Comparison of ENCODE assay signal across 10 cellular contexts in genomic region chr2:168156661-168157060, GRCh38.
DNase-seq lines count a peak whose midpoint lies in the region; ATAC-seq and TF ChIP-seq lines count a peak whose summit lies in the region.
"Had no signal": no experiment of that assay in that cellular context is flagged by ENCODE, and none has a peak within 500 bp of the region (broad histone marks: within the 10 kb centered on the region; RNA-seq: fewer than 3 reads in every experiment).

No MANE protein-coding gene starts in this region.

- no peaks in the 10 kb centered on the region for H3F3A ChIP-seq in GM23248 (ENCODE audit: insufficient read depth)

- peak; percentile 49 for ATAC-seq in activated naive CD8-positive, alpha-beta T cell treated with anti-CD3 and anti-CD28 coated beads, Interleukin-2, amount 50 U/mL, for 24 hours
- peak; percentile 84 for ATAC-seq in left ventricle myocardium superior

- CTCF ChIA-PET in A673 (lab: Charles Lee): no interaction called here
- CTCF ChIA-PET in OCI-LY7 (lab: Charles Lee; ENCODE audit: unreplicated experiment): no interaction called here

- H3K9me3 ChIP-seq in A673 (ENCODE audit: low read depth, low read length, poor library complexity, severe bottlenecking) (no peaks in the 10 kb centered on the region), GM23248 (ENCODE audit: low read depth) (no peaks in the 10 kb centered on the region), OCI-LY7 (ENCODE audit: low read length) (no peaks in the 10 kb centered on the region), stomach (no peaks in the 10 kb centered on the region)

- H3K9ac ChIP-seq in GM23248: no peak overlapping the region

- in situ Hi-C loops in GM23248 (cut with MboI): no loop called here

- H3K4me2 ChIP-seq in GM23248 (ENCODE audit: unreplicated experiment): peak overlapping the region; percentile 32
- H3K4me2 ChIP-seq in OCI-LY7 (ENCODE audit: low read length): no peak overlapping the region

- 0 out of 2 replicates have a peak, but pooled peaks cover 3% of the 10 kb centered on the region for H4K20me1 ChIP-seq in GM23248 (ENCODE audit: insufficient read depth)
- no peaks in the 10 kb centered on the region for H4K20me1 ChIP-seq in OCI-LY7 (ENCODE audit: insufficient read depth, low read length)

- H3K4me1 ChIP-seq in A673 (ENCODE audit: insufficient read depth, low read length, poor library complexity, severe bottlenecking) (peaks cover 54% of the 10 kb centered on the region), GM23248 (ENCODE audit: insufficient read depth) (peaks cover 9% of the 10 kb centered on the region), OCI-LY7 (ENCODE audit: insufficient read depth, low read length, poor library complexity, severe bottlenecking) (no peaks in the 10 kb centered on the region), stomach (peaks cover 0 to 25% (median 6%) of the 10 kb centered on the region in 4 donors)

- POLR2A ChIA-PET in A673 (lab: Charles Lee; ENCODE audit: low non-redundant PET): interaction anchor here (0.6 kb wide), 1 partner anchor 132 kb away, joined by 3 read pairs; no protein-coding TSS in a partner anchor
- POLR2A ChIA-PET in OCI-LY7 (lab: Charles Lee): interaction anchor here (1.2 kb wide), 1 partner anchor 82 kb away, joined by 4 read pairs; no protein-coding TSS in a partner anchor

- WGBS in GM23248 (ENCODE audit: low coverage in 1 of 2, low lambda C conversion rate in 2 of 2, missing lambda C conversion rate in 2 of 2), 2 experiments: 18 to 34% methylated on average over 5 of the region's 5 CpGs
- WGBS in stomach, 5 donors: 66 to 80% (median 78%) methylated on average over 5 of the region's 5 CpGs

- intact Hi-C loops in A673 (cut with micrococcal nuclease; ENCODE audit: unreplicated experiment) (no loop called here), left ventricle myocardium superior (cut with micrococcal nuclease) (no loop called here), OCI-LY7 (cut with micrococcal nuclease; ENCODE audit: unreplicated experiment) (no loop called here), stomach (cut with DNase I; ENCODE audit: low total_unique reads) (no loop called here)

- no peak overlapping the region for H3K4me3 ChIP-seq in A673 (ENCODE audit: low read depth, low read length, poor library complexity, severe bottlenecking)
- H3K4me3 ChIP-seq in GM23248: no peak overlapping the region
- H3K4me3 ChIP-seq in OCI-LY7 (ENCODE audit: low read depth, low read length, poor library complexity, severe bottlenecking): no peak overlapping the region
- H3K4me3 ChIP-seq in stomach: no peak overlapping the region

- DNase-seq in A673 (ENCODE audit: low spot score) (peak; percentile 94), GM23248 (peak; percentile 87), left ventricle myocardium superior (peak; percentile 48), OCI-LY7 (ENCODE audit: low spot score) (no peak), stomach (no peak), NCI-H524 (lab: John Stamatoyannopoulos, UW) (no peak)
- no peak for DNase-seq in activated naive CD8-positive, alpha-beta T cell treated with anti-CD3 and anti-CD28 coated beads, Interleukin-2, amount 50 U/mL, for 24 hours
- no peak for DNase-seq in stimulated activated CD8-positive, alpha-beta memory T cell treated with anti-CD3 and anti-CD28 coated beads, Interleukin-4, amount 100 ng/mL, for 48 hours
- DNase-seq: Kasumi-1 had no signal

- H3K27me3 Mint-ChIP-seq in activated naive CD8-positive, alpha-beta T cell treated with anti-CD3 and anti-CD28 coated beads, Interleukin-2, amount 50 U/mL, for 24 hours: no peaks in the 10 kb centered on the region
- H3K27me3 Mint-ChIP-seq: activated naive CD8-positive, alpha-beta T cell had no signal

- no peaks in the 10 kb centered on the region for H3K9me2 ChIP-seq in GM23248 (ENCODE audit: insufficient read depth)
- no peaks in the 10 kb centered on the region for H3K9me2 ChIP-seq in OCI-LY7 (ENCODE audit: insufficient read depth, low read length)

- no peak for TF ChIP-seq EP300 in stomach (IDR thresholded peaks at IDR 0.05)

- H3K27me3 ChIP-seq in A673 (replicated peaks; ENCODE audit: insufficient read depth, low read depth, low read length, poor library complexity): no peaks in the 10 kb centered on the region
- no peaks in the 10 kb centered on the region for H3K27me3 ChIP-seq in GM23248 (replicated peaks; ENCODE audit: insufficient read depth)
- no peaks in the 10 kb centered on the region for H3K27me3 ChIP-seq in stomach

- no peak overlapping the region for H3K27ac Mint-ChIP-seq in activated naive CD8-positive, alpha-beta T cell treated with anti-CD3 and anti-CD28 coated beads, Interleukin-2, amount 50 U/mL, for 24 hours
- H3K27ac Mint-ChIP-seq: activated naive CD8-positive, alpha-beta T cell had no signal

- H2AFZ ChIP-seq in GM23248 (no peak overlapping the region), OCI-LY7 (ENCODE audit: low read length) (no peak overlapping the region)

- H3K36me3 Mint-ChIP-seq in activated naive CD8-positive, alpha-beta T cell treated with anti-CD3 and anti-CD28 coated beads, Interleukin-2, amount 50 U/mL, for 24 hours (ENCODE audit: low read depth): peaks cover 2% of the 10 kb centered on the region

- no TSS peak for BruUV-seq in A673 (replicated peaks; lab: Mats Ljungman, UMichigan)
- BruUV-seq in OCI-LY7 (replicated peaks; lab: Mats Ljungman, UMichigan): no TSS peak

- no peak overlapping the region for H3K4me3 Mint-ChIP-seq in activated naive CD8-positive, alpha-beta T cell treated with anti-CD3 and anti-CD28 coated beads, Interleukin-2, amount 50 U/mL, for 24 hours
- H3K4me3 Mint-ChIP-seq: activated naive CD8-positive, alpha-beta T cell had no signal

- H3K36me3 ChIP-seq in A673 (ENCODE audit: insufficient read depth, low read length, poor library complexity, severe bottlenecking): no peaks in the 10 kb centered on the region
- no peaks in the 10 kb centered on the region for H3K36me3 ChIP-seq in GM23248 (ENCODE audit: low read depth)
- peaks cover 12% of the 10 kb centered on the region; the same call in 1 of the 2 replicates for H3K36me3 ChIP-seq in OCI-LY7 (ENCODE audit: insufficient read depth, low read length)
- peaks cover 6 to 32% (median 11%) of the 10 kb centered on the region in 4 donors for H3K36me3 ChIP-seq in stomach

- TF ChIP-seq CTCF in A673 (conservative IDR thresholded peaks at IDR 0.05; ENCODE audit: low read depth, low read length) (no peak; the same call in 1 of the 2 replicates), OCI-LY7 (conservative IDR thresholded peaks at IDR 0.05; ENCODE audit: low read length) (no peak), stomach (IDR thresholded peaks at IDR 0.05) (no peak)

- H3K9me3 Mint-ChIP-seq in activated naive CD8-positive, alpha-beta T cell treated with anti-CD3 and anti-CD28 coated beads, Interleukin-2, amount 50 U/mL, for 24 hours: no peaks in the 10 kb centered on the region

- TF ChIP-seq POLR2A in stomach (IDR thresholded peaks at IDR 0.05): no peak

- H3K27ac ChIP-seq in A673 (ENCODE audit: low read depth, low read length, poor library complexity, severe bottlenecking) (peak overlapping the region; percentile 82), GM23248 (no peak overlapping the region), OCI-LY7 (ENCODE audit: low read depth, low read length, poor library complexity, severe bottlenecking) (no peak overlapping the region), stomach (no peak overlapping the region)

- H3K4me1 Mint-ChIP-seq in activated naive CD8-positive, alpha-beta T cell treated with anti-CD3 and anti-CD28 coated beads, Interleukin-2, amount 50 U/mL, for 24 hours: peaks cover 5% of the 10 kb centered on the region

- H3K79me2 ChIP-seq in GM23248 (ENCODE audit: insufficient read depth) (no peaks in the 10 kb centered on the region), OCI-LY7 (ENCODE audit: insufficient read depth, low read depth, low read length) (no peaks in the 10 kb centered on the region)

Comparison
In these comparisons a context has a peak if more than half of its experiments do, and no peak if none do; other contexts are left out.
1. DNase-seq: peak in A673 (single experiment), GM23248 (single experiment) and left ventricle myocardium superior (single experiment); none in activated naive CD8-positive, alpha-beta T cell treated with anti-CD3 and anti-CD28 coated beads, Interleukin-2, amount 50 U/mL, for 24 hours (single experiment), stimulated activated CD8-positive, alpha-beta memory T cell treated with anti-CD3 and anti-CD28 coated beads, Interleukin-4, amount 100 ng/mL, for 48 hours (single experiment), OCI-LY7 (single experiment), stomach (single experiment) and NCI-H524 (0 of 2).